Comparison of ENCODE assay signal across 8 cellular contexts in genomic region chr7:82442492-82443043, GRCh38. TPM values are rescaled to one million over a fixed set of nuclear protein-coding genes. Genes with fewer than 3 reads are reported as not detected.
A peak's percentile ranks its signal among the peaks of the same experiment; 100 is the strongest.
DNase-seq lines count a peak whose midpoint lies in the region; ATAC-seq, FAIRE-seq and TF ChIP-seq lines count a peak whose summit lies in the region.

No MANE protein-coding gene starts in this region.

- H3K4me1 Mint-ChIP-seq in Caco-2 (ENCODE audit: low read depth, unreplicated experiment) = no peaks in the 10 kb centered on the region

- H3K4me1 ChIP-seq in Caco-2 (peaks cover 8% of the 10 kb centered on the region; the same call in 1 of the 2 replicates), thoracic aorta (ENCODE audit: control insufficient read depth in 1 of 2, low read depth in 2 of 2) (peaks cover 12 to 16% of the 10 kb centered on the region in 2 donors)

- peaks cover 22% of the 10 kb centered on the region for H3K27me3 Mint-ChIP-seq in Caco-2 (ENCODE audit: insufficient read depth, unreplicated experiment)

- no peaks in the 10 kb centered on the region for H3K36me3 ChIP-seq in Caco-2 (ENCODE audit: control insufficient read depth, insufficient read depth, low read length)
- no peaks in the 10 kb centered on the region for H3K36me3 ChIP-seq in thoracic aorta

- no peaks in the 10 kb centered on the region for H3K36me3 Mint-ChIP-seq in Caco-2 (ENCODE audit: insufficient read depth, unreplicated experiment)

- FAIRE-seq in RCC 7860 (lab: Jason Lieb, UNC) = no peak

- H3K9me3 Mint-ChIP-seq in Caco-2 (ENCODE audit: unreplicated experiment) = no peaks in the 10 kb centered on the region

- no peak overlapping the region for H3K27ac Mint-ChIP-seq in Caco-2 (ENCODE audit: unreplicated experiment)

- POLR2A ChIA-PET in Caco-2 (lab: Charles Lee) = no interaction called here

- H3K27me3 ChIP-seq in Caco-2 (replicated peaks; ENCODE audit: control insufficient read depth, insufficient read depth, low read length) (no peaks in the 10 kb centered on the region), thoracic aorta (replicated peaks; ENCODE audit: insufficient read depth) (no peaks in the 10 kb centered on the region)

- ATAC-seq in thoracic aorta (ENCODE audit: insufficient number of reproducible peaks, low FRiP score, low read depth) = no peak
- no peak for ATAC-seq in GM21381 (IDR thresholded peaks at IDR 0.05; ENCODE audit: unreplicated experiment)

- peak overlapping the region; percentile 84 to 95 for H3K27ac ChIP-seq in thoracic aorta

- no peak overlapping the region for H3K4me3 ChIP-seq in Caco-2 (ENCODE audit: low read depth, low read length)
- H3K4me3 ChIP-seq in astrocyte of the spinal cord (ENCODE audit: low read depth, low read length) = peak overlapping the region; percentile 78
- H3K4me3 ChIP-seq in thoracic aorta = peak overlapping the region; percentile 96

- in situ Hi-C loops in astrocyte of the spinal cord (cut with HindIII; ENCODE audit: low sequenced_read_pairs) = no loop called here

- BruUV-seq in Caco-2 (replicated peaks; lab: Mats Ljungman, UMichigan) = no TSS peak

- CTCF ChIA-PET in Caco-2 (lab: Charles Lee) = no interaction called here

- peak overlapping the region; percentile 64 for H3K4me3 Mint-ChIP-seq in Caco-2 (ENCODE audit: unreplicated experiment)

- DNase-seq in Caco-2 = no peak
- DNase-seq in HS-27A (ENCODE audit: low read depth) = peak; percentile 11
- DNase-seq in astrocyte of the spinal cord (ENCODE audit: low read depth, low spot score) = peak; percentile 39
- DNase-seq in kidney glomerular epithelial cell (lab: John Stamatoyannopoulos, UW) = peak; percentile 48
- DNase-seq in thoracic aorta (ENCODE audit: low spot score) = no peak
- no peak for DNase-seq in RCC 7860 (ENCODE audit: low spot score)
- DNase-seq in stimulated activated CD4-positive, alpha-beta T cell treated with anti-CD3 and anti-CD28 coated beads, Interleukin-1b, Interleukin-23, amount 100 ng/mL, for 48 hours = no peak

- TF ChIP-seq CTCF in Caco-2 (IDR thresholded peaks at IDR 0.05; ENCODE audit: insufficient read depth in 1 of 2, low read depth in 1 of 2, low read length in 1 of 2, severe bottlenecking in 1 of 2, unreplicated experiment in 1 of 2) (no peak), astrocyte of the spinal cord (IDR thresholded peaks at IDR 0.05; ENCODE audit: low read depth, low read length) (no peak), thoracic aorta (IDR thresholded peaks at IDR 0.05) (no peak)

- intact Hi-C loops in Caco-2 (cut with micrococcal nuclease; ENCODE audit: unreplicated experiment) = no loop called here

- H3K9me3 ChIP-seq in Caco-2 (no peaks in the 10 kb centered on the region), thoracic aorta (no peaks in the 10 kb centered on the region)

RNA-seq across cellular contexts. Expression of gene CACNA2D1, which starts 1.0 kb away (rescaled TPM):
- total RNA-seq in Caco-2 (2022) (not detected in 2 replicates), thoracic aorta (10 to 100 TPM; 44.4 to 44.7 TPM)

Comparison
In these comparisons a context has a peak if more than half of its experiments do, and no peak if none do; other contexts are left out.
1. DNase-seq: peak in HS-27A (single experiment), astrocyte of the spinal cord (single experiment) and kidney glomerular epithelial cell (single experiment); none in Caco-2 (0 of 2), thoracic aorta (single experiment), RCC 7860 (single experiment) and stimulated activated CD4-positive, alpha-beta T cell treated with anti-CD3 and anti-CD28 coated beads, Interleukin-1b, Interleukin-23, amount 100 ng/mL, for 48 hours (single experiment).
2. RNA of gene CACNA2D1, which starts 1.0 kb away (total RNA-seq): 44.4 to 44.7 TPM in thoracic aorta; not detected in Caco-2; every median in the first group is over 10 times any median in the second.